20 cellular contexts compared by ENCODE assay signal in genomic region chr5:141817631-141818030, GRCh38.
"Had no signal": no experiment of that assay in that cellular context is flagged by ENCODE, and none has a peak within 500 bp of the region (broad histone marks: within the 10 kb centered on the region; RNA-seq: fewer than 3 reads in every experiment).

No MANE protein-coding gene starts in this region.

- H3K36me3 Mint-ChIP-seq: activated CD4-positive, alpha-beta memory T cell treated with anti-CD3 and anti-CD28 coated beads for 36 hours; activated naive CD8-positive, alpha-beta T cell treated with anti-CD3 and anti-CD28 coated beads for 36 hours; immature natural killer cell; naive thymus-derived CD8-positive, alpha-beta T cell had no signal

- DNase-seq: activated B cell treated with CpG ODN at 0.5 μM for 24 hours; activated CD4-positive, alpha-beta memory T cell treated with anti-CD3 and anti-CD28 coated beads for 36 hours; activated CD4-positive, alpha-beta T cell treated with anti-CD3 and anti-CD28 coated beads for 4 hours; activated naive CD8-positive, alpha-beta T cell treated with anti-CD3 and anti-CD28 coated beads for 36 hours; activated T-cell treated with anti-CD3 and anti-CD28 coated beads for 4 hours; amniotic stem cell; dermis blood vessel endothelial cell; erythroblast; foreskin melanocyte; head of caudate nucleus; immature natural killer cell; kidney glomerular epithelial cell; naive thymus-derived CD8-positive, alpha-beta T cell; stimulated activated naive CD8-positive, alpha-beta T cell treated with anti-CD3 and anti-CD28 coated beads, Interleukin-15, Interleukin-2, amounts not matched to agents 100 U/mL and 50 U/mL, for 24 hours; transverse colon had no signal

- H3K27ac ChIP-seq: neutrophil, SK-N-MC, suprapubic skin, transverse colon had no signal

- H3K36me3 ChIP-seq: neutrophil, suprapubic skin, transverse colon had no signal

- H3K27ac Mint-ChIP-seq: activated B cell treated with CpG ODN at 0.5 μM for 24 hours; activated CD4-positive, alpha-beta memory T cell treated with anti-CD3 and anti-CD28 coated beads for 36 hours; activated naive CD8-positive, alpha-beta T cell treated with anti-CD3 and anti-CD28 coated beads for 36 hours; activated T-helper 1 cell treated with anti-CD3 and anti-CD28 coated beads, Interleukin-12 subunit alpha, Interleukin-12 subunit beta, Interleukin-2, Interleukin-4 antibody, amounts not matched to agents 30 ng/mL and 10 ng/mL and 1 ng/mL, durations not matched to agents 14 hours and 24 hours and 36 hours; immature natural killer cell; naive thymus-derived CD8-positive, alpha-beta T cell had no signal

- ATAC-seq: naive thymus-derived CD8-positive, alpha-beta T cell; stimulated activated naive CD8-positive, alpha-beta T cell treated with anti-CD3 and anti-CD28 coated beads, Interleukin-15, Interleukin-2, amounts not matched to agents 100 U/mL and 50 U/mL, for 24 hours had no signal

- H3K9me3 ChIP-seq: neutrophil, suprapubic skin, transverse colon had no signal

- H3K9me3 Mint-ChIP-seq: activated B cell treated with CpG ODN at 0.5 μM for 24 hours; activated CD4-positive, alpha-beta memory T cell treated with anti-CD3 and anti-CD28 coated beads for 36 hours; activated naive CD8-positive, alpha-beta T cell treated with anti-CD3 and anti-CD28 coated beads for 36 hours; activated T-helper 1 cell treated with anti-CD3 and anti-CD28 coated beads, Interleukin-12 subunit alpha, Interleukin-12 subunit beta, Interleukin-2, Interleukin-4 antibody, amounts not matched to agents 30 ng/mL and 10 ng/mL and 1 ng/mL, durations not matched to agents 14 hours and 24 hours and 36 hours; immature natural killer cell; naive thymus-derived CD8-positive, alpha-beta T cell had no signal

- H3K4me3 ChIP-seq: SK-N-MC, skin epidermis, suprapubic skin, transverse colon had no signal
